Comparison of ENCODE assay signal across 24 cellular contexts in the genomic region with DNA sequence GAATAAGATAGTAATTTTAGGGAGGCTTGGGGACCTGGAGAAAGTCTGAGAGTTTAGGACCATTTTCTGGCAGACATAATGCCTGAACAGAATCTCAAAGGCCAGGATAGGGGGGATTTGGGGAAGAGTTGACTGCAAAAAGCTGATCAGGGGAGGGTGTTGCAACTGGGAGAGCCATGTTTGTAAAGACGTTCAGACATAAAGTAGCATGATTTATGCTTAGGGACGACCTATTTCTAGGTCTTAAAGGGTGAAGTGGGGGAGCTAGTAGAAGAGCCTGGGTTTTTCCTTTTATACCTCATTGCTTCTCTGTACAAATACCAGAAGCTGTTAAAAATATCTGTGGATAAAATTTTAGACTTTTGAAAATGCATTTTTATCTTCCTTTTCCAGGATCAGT.
"Had no signal": no experiment of that assay in that cellular context is flagged by ENCODE, and none has a peak within 500 bp of the region (broad histone marks: within the 10 kb centered on the region; RNA-seq: fewer than 3 reads in every experiment).

No MANE protein-coding gene starts in this region.

- ATAC-seq: activated CD8-positive, alpha-beta T cell treated with anti-CD3 and anti-CD28 coated beads for 36 hours; body of pancreas; Panc1; Right ventricle myocardium inferior had no signal

- H3K4me2 ChIP-seq: KMS-11, SK-N-SH had no signal

- H3K27ac ChIP-seq: ascending aorta, body of pancreas, KMS-11, SJCRH30, VCaP had no signal

- H3K27me3 ChIP-seq: ascending aorta, body of pancreas, SJCRH30 had no signal

- H3K9ac ChIP-seq: KMS-11, SK-N-SH had no signal

- H3K4me1 ChIP-seq: ascending aorta, body of pancreas, SJCRH30 had no signal

- DNase-seq: activated CD4-positive, alpha-beta T cell treated with anti-CD3 and anti-CD28 coated beads for 4 hours; activated CD8-positive, alpha-beta memory T cell treated with anti-CD3 and anti-CD28 coated beads, Interleukin-2, amount 50 U/mL, for 48 hours; activated CD8-positive, alpha-beta T cell treated with anti-CD3 and anti-CD28 coated beads for 36 hours; activated T-cell treated with anti-CD3 and anti-CD28 coated beads, Interleukin-2, amount 50 U/mL, for 1 hour; amniotic stem cell; body of pancreas; central memory CD4-positive, alpha-beta T cell; NCI-H1092; NCI-H1417; NCI-H1930; NCI-H2171; NCI-H2227 treated with DMSO at 0.1 percent for 48 hours; NCI-H510A; NCI-H526 treated with DMSO at 0.1 percent for 48 hours; NCI-H82; RPMI8226; SJCRH30; SK-N-SH; T-helper 1 cell had no signal

- H3K9me3 ChIP-seq: ascending aorta, body of pancreas, SJCRH30, SK-N-SH had no signal

- H3K4me3 ChIP-seq: ascending aorta, body of pancreas, SJCRH30 had no signal
